Comparison of ENCODE assay signal across 8 cellular contexts in genomic region chr19:858868-859843, GRCh38. TPM values are rescaled to one million over a fixed set of nuclear protein-coding genes. Genes with fewer than 3 reads are reported as not detected.
DNase-seq lines count a peak whose midpoint lies in the region; ATAC-seq, FAIRE-seq and TF ChIP-seq lines count a peak whose summit lies in the region.

TSS of gene CFD (plus strand) at chr19:859664. CDS start at chr19:859690, 26 bp downstream.

- TF ChIP-seq CTCF in WERI-Rb-1 (IDR thresholded peaks at IDR 0.05; ENCODE audit: low read depth, low read length) (no peak), spleen (IDR thresholded peaks at IDR 0.05 in 8 of 11, conservative IDR thresholded peaks at IDR 0.05 in 3 of 11) (no peak), D721Med (IDR thresholded peaks at IDR 0.05; ENCODE audit: insufficient read depth, missing control alignments) (no peak)

- TF ChIP-seq POLR2A in spleen (IDR thresholded peaks at IDR 0.05): no peak

- FAIRE-seq in D721Med (lab: Jason Lieb, UNC): no peak

- peak within 1 kb of the TSS; percentile 66 for H3K27ac ChIP-seq in WERI-Rb-1
- peak within 1 kb of the TSS in 5 of 8 donors; percentile 1 to 73 (median 60) for H3K27ac ChIP-seq in spleen

- H3K36me3 ChIP-seq in WERI-Rb-1: no peaks in the 10 kb centered on the region; the same call in 1 of the 2 replicates
- H3K36me3 ChIP-seq in spleen: no peaks in the 10 kb centered on the region

- H3K4me3 ChIP-seq in WERI-Rb-1 (ENCODE audit: low read depth, low read length) (peak within 1 kb of the TSS; percentile 53), iPS-18c (ENCODE audit: insufficient read depth, low read depth, low read length) (peak within 1 kb of the TSS; percentile 51; the same call in 1 of the 2 replicates), spleen (peak within 1 kb of the TSS in 7 of 8 donors; percentile 27 to 66 (median 42))

- intact Hi-C loops in spleen (cut with DNase I; ENCODE audit: low total_unique reads): loop anchor here (10.0 kb wide), 1 partner anchor 84 kb away; no protein-coding TSS in a partner anchor

- no peaks in the 10 kb centered on the region for H3K27me3 ChIP-seq in WERI-Rb-1 (ENCODE audit: insufficient read depth, low read depth, severe bottlenecking)
- H3K27me3 ChIP-seq in spleen (replicated peaks in 1 of 7): peaks cover 0 to 77% (median 20%) of the 10 kb centered on the region in 7 donors

- H3K9me3 ChIP-seq in WERI-Rb-1 (ENCODE audit: severe bottlenecking) (no peaks in the 10 kb centered on the region), iPS-18c (ENCODE audit: control insufficient read depth, insufficient read depth, low read length) (no peaks in the 10 kb centered on the region), spleen (no peaks in the 10 kb centered on the region)

- WGBS in spleen, 5 donors: 23 to 32% (median 25%) methylated on average over 9 to 24 of the region's 24 CpGs

- DNase-seq in HT-29 (ENCODE audit: low spot score) (peak; percentile 14), WERI-Rb-1 (no peak), spleen (peak; percentile 91), D721Med (ENCODE audit: insufficient read length, low spot score) (no peak), NCI-H1092 treated with DMSO at 0.1 percent for 48 hours (lab: John Stamatoyannopoulos, UW) (no peak), HEK293T (ENCODE audit: extremely low spot score) (no peak)

- H3K4me1 ChIP-seq in spleen: peaks cover 11 to 64% (median 46%) of the 10 kb centered on the region in 6 donors

- ATAC-seq in GM21447 (IDR thresholded peaks at IDR 0.05; ENCODE audit: unreplicated experiment): no peak

- CTCF ChIA-PET in HEK293T (lab: Yijun Ruan, JAX): interaction anchor here (0.6 to 1.8 kb wide), 2 partner anchors 10 to 71 kb away, joined by 3 to 5 read pairs; no protein-coding TSS in a partner anchor

- POLR2A ChIA-PET in HEK293T (lab: Yijun Ruan, JAX): interaction anchor here (0.8 kb wide), 1 partner anchor 410 kb away, joined by 3 read pairs; the partner anchor contains the start of gene CIRBP

TF ChIP-seq in HEK293T, 16 proteins besides CTCF, POLR2A, EP300 and RAD21:
- no peak for TF ChIP-seq CTBP1 (IDR thresholded peaks at IDR 0.05; ENCODE audit: borderline replicate concordance)
- no peak for TF ChIP-seq SUZ12 (IDR thresholded peaks at IDR 0.05)
- TF ChIP-seq SP1 (IDR thresholded peaks at IDR 0.05): no peak
- no peak for TF ChIP-seq LEF1 (IDR thresholded peaks at IDR 0.05; ENCODE audit: borderline replicate concordance)
- no peak for TF ChIP-seq BHLHE40 (IDR thresholded peaks at IDR 0.05; ENCODE audit: borderline replicate concordance)
- no peak for TF ChIP-seq L3MBTL2 (conservative IDR thresholded peaks at IDR 0.05)
- TF ChIP-seq TARDBP (IDR thresholded peaks at IDR 0.05): no peak
- TF ChIP-seq ZNF384 (IDR thresholded peaks at IDR 0.05): no peak
- TF ChIP-seq HDGF (IDR thresholded peaks at IDR 0.05; ENCODE audit: borderline replicate concordance): no peak
- TF ChIP-seq FOXM1 (IDR thresholded peaks at IDR 0.05; ENCODE audit: borderline replicate concordance): no peak
- TF ChIP-seq FOXK2 (IDR thresholded peaks at IDR 0.05): no peak
- TF ChIP-seq PKNOX1 (IDR thresholded peaks at IDR 0.05): no peak
TF ChIP-seq in HEK293T: peak in this region for 0.

RNA-seq across cellular contexts. Expression of gene CFD, which starts in this region (rescaled TPM):
- total RNA-seq in HT-29 (2014; rRNA removed; shearing (Covaris generic)): 1.1 and 1.4 TPM in 2 replicates
- total RNA-seq in spleen: 10 to 100 TPM; 11.3 to 59.5 (median 26.2) TPM
- polyA plus RNA-seq in spleen: 10 to 100 TPM in 2 of 3 donors, 1 to 10 TPM in 1; 6.6 to 25.3 (median 18.4) TPM

Comparison
In these comparisons a context has a peak if more than half of its experiments do, and no peak if none do; other contexts are left out.
1. DNase-seq: peak in HT-29 (single experiment) and spleen (single experiment); none in WERI-Rb-1 (single experiment), D721Med (single experiment), NCI-H1092 treated with DMSO at 0.1 percent for 48 hours (single experiment) and HEK293T (single experiment).
2. Peak in every context shown above with its lines, with median percentiles within 50 percentile points of each other: H3K4me3 ChIP-seq.